2 cellular contexts compared by ENCODE assay signal in genomic region chr12:79897617-79898016, GRCh38.
TF ChIP-seq lines count a peak whose summit lies in the region.

No MANE protein-coding gene starts in this region.

TF ChIP-seq in HCT116, 20 proteins besides CTCF, POLR2A, EP300 and RAD21 (continued from another document):
- TF ChIP-seq REST (IDR thresholded peaks at IDR 0.05; ENCODE audit: low read depth) (no peak), EGR1 (IDR thresholded peaks at IDR 0.05; ENCODE audit: low read depth) (no peak)
TF ChIP-seq in HCT116: peak in this region for 0.

TF ChIP-seq in WTC11, 78 proteins besides CTCF, POLR2A, EP300 and RAD21 (continued from another document):
- TF ChIP-seq ARID4B (CRISPR knock-in tag; IDR thresholded peaks at IDR 0.05; ENCODE audit: borderline replicate concordance) (no peak), SOX15 (CRISPR knock-in tag; IDR thresholded peaks at IDR 0.05) (no peak), MXD4 (CRISPR knock-in tag; IDR thresholded peaks at IDR 0.05; ENCODE audit: borderline replicate concordance) (no peak), E2F5 (CRISPR knock-in tag; IDR thresholded peaks at IDR 0.05) (no peak), MYBL2 (CRISPR knock-in tag; IDR thresholded peaks at IDR 0.05) (no peak), PREB (CRISPR knock-in tag; IDR thresholded peaks at IDR 0.05; ENCODE audit: borderline replicate concordance) (no peak), USF1 (CRISPR knock-in tag; IDR thresholded peaks at IDR 0.05) (no peak)
